9 cellular contexts compared by ENCODE assay signal in genomic region chr10:103197177-103197576, GRCh38. TPM values are rescaled to one million over a fixed set of nuclear protein-coding genes. Genes with fewer than 3 reads are reported as not detected.
DNase-seq lines count a peak whose midpoint lies in the region; ATAC-seq and TF ChIP-seq lines count a peak whose summit lies in the region.
"Had no signal": no experiment of that assay in that cellular context is flagged by ENCODE, and none has a peak within 500 bp of the region (broad histone marks: within the 10 kb centered on the region; RNA-seq: fewer than 3 reads in every experiment).

No MANE protein-coding gene starts in this region.

- H3K27me3 Mint-ChIP-seq in Caco-2 (ENCODE audit: insufficient read depth, unreplicated experiment), result no peaks in the 10 kb centered on the region
- no peaks in the 10 kb centered on the region for H3K27me3 Mint-ChIP-seq in stimulated activated memory B cell treated with anti-CD40 and anti-IgM and Interleukin-4, amounts not matched to agents 10 μg/mL and 1 μg/mL and 100 μg/mL, for 72 hours

- no TSS peak for BruUV-seq in Caco-2 (replicated peaks; lab: Mats Ljungman, UMichigan)

- H3K27ac Mint-ChIP-seq in Caco-2 (ENCODE audit: unreplicated experiment), result no peak overlapping the region
- no peak overlapping the region for H3K27ac Mint-ChIP-seq in stimulated activated memory B cell treated with anti-CD40 and anti-IgM and Interleukin-4, amounts not matched to agents 10 μg/mL and 1 μg/mL and 100 μg/mL, for 72 hours

- no peak for ATAC-seq in stimulated activated memory B cell treated with anti-CD40 and anti-IgM and Interleukin-4, amounts not matched to agents 10 μg/mL and 1 μg/mL and 100 μg/mL, for 72 hours

- no peaks in the 10 kb centered on the region for H3K9me3 ChIP-seq in Caco-2

- H3K9me3 Mint-ChIP-seq in Caco-2 (ENCODE audit: unreplicated experiment), result no peaks in the 10 kb centered on the region
- no peaks in the 10 kb centered on the region for H3K9me3 Mint-ChIP-seq in stimulated activated memory B cell treated with anti-CD40 and anti-IgM and Interleukin-4, amounts not matched to agents 10 μg/mL and 1 μg/mL and 100 μg/mL, for 72 hours

- H3K4me3 ChIP-seq in epithelial cell of esophagus (ENCODE audit: low read length) (no peak overlapping the region), Caco-2 (ENCODE audit: low read depth, low read length) (no peak overlapping the region)
- H3K4me3 ChIP-seq: dorsolateral prefrontal cortex had no signal

- H3K4me1 ChIP-seq in Caco-2, result peaks cover 11% of the 10 kb centered on the region

- peaks cover 19% of the 10 kb centered on the region for H3K4me1 Mint-ChIP-seq in Caco-2 (ENCODE audit: low read depth, unreplicated experiment)
- peaks cover 18% of the 10 kb centered on the region for H3K4me1 Mint-ChIP-seq in stimulated activated memory B cell treated with anti-CD40 and anti-IgM and Interleukin-4, amounts not matched to agents 10 μg/mL and 1 μg/mL and 100 μg/mL, for 72 hours

- H3K36me3 ChIP-seq in Caco-2 (ENCODE audit: control insufficient read depth, insufficient read depth, low read length), result no peaks in the 10 kb centered on the region

- TF ChIP-seq CTCF in epithelial cell of esophagus (IDR thresholded peaks at IDR 0.05; ENCODE audit: insufficient read depth, low read depth, low read length, missing control alignments), result no peak
- no peak for TF ChIP-seq CTCF in Caco-2 (IDR thresholded peaks at IDR 0.05; ENCODE audit: insufficient read depth in 1 of 2, low read depth in 1 of 2, low read length in 1 of 2, severe bottlenecking in 1 of 2, unreplicated experiment in 1 of 2)

- peaks cover 13% of the 10 kb centered on the region for H3K36me3 Mint-ChIP-seq in Caco-2 (ENCODE audit: insufficient read depth, unreplicated experiment)
- H3K36me3 Mint-ChIP-seq in stimulated activated memory B cell treated with anti-CD40 and anti-IgM and Interleukin-4, amounts not matched to agents 10 μg/mL and 1 μg/mL and 100 μg/mL, for 72 hours, result peaks cover 5% of the 10 kb centered on the region

- no peaks in the 10 kb centered on the region for H3K27me3 ChIP-seq in Caco-2 (replicated peaks; ENCODE audit: control insufficient read depth, insufficient read depth, low read length)
- H3K27me3 ChIP-seq: dorsolateral prefrontal cortex had no signal

- DNase-seq in G401 (ENCODE audit: low spot score), result peak; percentile 68
- DNase-seq in OCI-M1 (lab: John Stamatoyannopoulos, UW), result peak; percentile 95
- DNase-seq in epithelial cell of esophagus (ENCODE audit: low read depth), result peak; percentile 69
- peak; percentile 80 for DNase-seq in myocyte (ENCODE audit: low read depth)
- DNase-seq in Caco-2, result no peak
- DNase-seq in 8988T, result no peak
- no peak for DNase-seq in activated CD8-positive, alpha-beta memory T cell treated with anti-CD3 and anti-CD28 coated beads, Interleukin-2, amount 50 U/mL, for 48 hours

- intact Hi-C loops in Caco-2 (cut with micrococcal nuclease; ENCODE audit: unreplicated experiment), result no loop called here

- POLR2A ChIA-PET in Caco-2 (lab: Charles Lee), result no interaction called here

- in situ Hi-C loops in G401 (cut with HindIII; ENCODE audit: low sequenced_read_pairs), result no loop called here

- CTCF ChIA-PET in Caco-2 (lab: Charles Lee), result no interaction called here

- H3K4me3 Mint-ChIP-seq in Caco-2 (ENCODE audit: unreplicated experiment), result no peak overlapping the region
- no peak overlapping the region for H3K4me3 Mint-ChIP-seq in stimulated activated memory B cell treated with anti-CD40 and anti-IgM and Interleukin-4, amounts not matched to agents 10 μg/mL and 1 μg/mL and 100 μg/mL, for 72 hours

RNA-seq across cellular contexts. Expression of gene NT5C2, which starts 4.1 kb away (rescaled TPM):
- total RNA-seq in G401 (2014; rRNA removed; shearing (Covaris generic)), result 71.2 and 121 TPM in 2 replicates
- total RNA-seq in myocyte (57.3 and 79.4 TPM in 2 replicates), Caco-2 (2022) (91.2 and 92.2 TPM in 2 replicates)
- 63.3 TPM for polyA plus RNA-seq in myocyte (2012)

RNA-seq across cellular contexts. Expression of gene RPEL1, which starts 48.5 kb away (rescaled TPM):
- 0.03 and 0.06 TPM in 2 replicates for total RNA-seq in G401 (2014; rRNA removed; shearing (Covaris generic))
- total RNA-seq in myocyte (0.21 TPM in 1 of 2 replicates, not detected in the other), Caco-2 (2022) (0.21 TPM in 1 of 2 replicates, not detected in the other)
- polyA plus RNA-seq in myocyte (2012), result not detected

Comparison
In these comparisons a context has a peak if more than half of its experiments do, and no peak if none do; other contexts are left out.
1. DNase-seq: peak in G401 (single experiment), OCI-M1 (single experiment), epithelial cell of esophagus (single experiment) and myocyte (single experiment); none in Caco-2 (0 of 2), 8988T (single experiment) and activated CD8-positive, alpha-beta memory T cell treated with anti-CD3 and anti-CD28 coated beads, Interleukin-2, amount 50 U/mL, for 48 hours (single experiment).